Comparison of ENCODE assay signal across 13 cellular contexts in genomic region chr2:178208817-178209216, GRCh38. TPM values are rescaled to one million over a fixed set of nuclear protein-coding genes. Genes with fewer than 3 reads are reported as not detected.
DNase-seq lines count a peak whose midpoint lies in the region; ATAC-seq, FAIRE-seq and TF ChIP-seq lines count a peak whose summit lies in the region.
"Had no signal": no experiment of that assay in that cellular context is flagged by ENCODE, and none has a peak within 500 bp of the region (broad histone marks: within the 10 kb centered on the region; RNA-seq: fewer than 3 reads in every experiment).

No MANE protein-coding gene starts in this region.

- no peaks in the 10 kb centered on the region for H3K9me3 ChIP-seq in K562 (replicated peaks; ENCODE audit: control insufficient read depth, insufficient read depth, low read depth, low read length)
- H3K9me3 ChIP-seq in liver (ENCODE audit: control insufficient read depth in 4 of 4, low read length in 3 of 4): no peaks in the 10 kb centered on the region

- no peaks in the 10 kb centered on the region; the same call in 2 of the 3 replicates for H3K79me2 ChIP-seq in K562 (ENCODE audit: control insufficient read depth, insufficient read depth, low read length)

- H3K4me3 Mint-ChIP-seq in HFFc6: no peak overlapping the region
- H3K4me3 Mint-ChIP-seq: brain had no signal

- no peak overlapping the region for H2AFZ ChIP-seq in K562 (ENCODE audit: low read depth, low read length)

- no peaks in the 10 kb centered on the region for H3K36me3 ChIP-seq in K562 (ENCODE audit: control insufficient read depth, insufficient read depth, low read length)
- H3K36me3 ChIP-seq in liver (ENCODE audit: control insufficient read depth in 4 of 4, insufficient read depth in 3 of 4, low read depth in 1 of 4, low read length in 3 of 4): no peaks in the 10 kb centered on the region

- no peaks in the 10 kb centered on the region for H3K9me3 Mint-ChIP-seq in HFFc6
- H3K9me3 Mint-ChIP-seq: brain had no signal

- H3K4me1 ChIP-seq in K562 (replicated peaks in 1 of 2; ENCODE audit: control insufficient read depth in 2 of 2, insufficient read depth in 2 of 2, low read length in 2 of 2) (peaks cover 3 to 12% of the 10 kb centered on the region in 2 experiments; a peak in 3 of 5 replicates), liver (ENCODE audit: control insufficient read depth in 4 of 4, insufficient read depth in 4 of 4, low read length in 3 of 4) (no peaks in the 10 kb centered on the region)
- H3K4me1 ChIP-seq: Caco-2 had no signal

- POLR2A ChIA-PET in K562 (lab: Yijun Ruan, JAX): no interaction called here

- no peak overlapping the region for H3K27ac Mint-ChIP-seq in HFFc6

- CTCF ChIA-PET in K562 (lab: Yijun Ruan, JAX; ENCODE audit: low intra/inter-chr PET ratio): interaction anchor here (0.7 to 1.2 kb wide), 4 partner anchors 77 to 226 kb away, joined by 3 to 8 read pairs (median 3); no protein-coding TSS in a partner anchor

- peaks cover 1% of the 10 kb centered on the region; the same call in 1 of the 2 replicates for H3K27me3 Mint-ChIP-seq in HFFc6 (ENCODE audit: insufficient read depth)

- no peak for TF ChIP-seq POLR2A in K562 (conservative IDR thresholded peaks at IDR 0.05)

- BruUV-seq in K562 (replicated peaks; lab: Mats Ljungman, UMichigan): no TSS peak

- no peaks in the 10 kb centered on the region for H3K9me1 ChIP-seq in K562 (ENCODE audit: control insufficient read depth, insufficient read depth, low read length)

- in situ Hi-C loops in K562 (cut with MboI): no loop called here
- in situ Hi-C loops in KBM-7 (cut with MboI; ENCODE audit: low pct_unique_long_range_greater_than_20kb, low sequenced_read_pairs): no loop called here

- ATAC-seq in K562: no peak

- TF ChIP-seq RAD21 in K562 (CRISPR knock-in tag; conservative IDR thresholded peaks at IDR 0.05 in 1 of 2, IDR thresholded peaks at IDR 0.05 in 1 of 2) (peak in 1 of 2 experiments; percentile 60; a peak in 3 of 4 replicates), liver (IDR thresholded peaks at IDR 0.05) (peak; percentile 73 to 74)

- intact Hi-C loops in K562 (cut with micrococcal nuclease): loop anchor here (2.0 to 5.0 kb wide), 3 partner anchors 76 to 227 kb away; partner anchors contain the start of gene RBM45

- no peaks in the 10 kb centered on the region for H4K20me1 ChIP-seq in K562 (replicated peaks; ENCODE audit: control insufficient read depth, insufficient read depth, low read length)

- DNase-seq in AG09319 (ENCODE audit: extremely low read depth, low read depth): no peak
- DNase-seq in HFFc6: no peak
- DNase-seq in K562 (ENCODE audit: extremely low read depth in 1 of 4, low spot score in 3 of 4): peak in 1 of 4 experiments; percentile 26
- DNase-seq in NOMO-1 (lab: John Stamatoyannopoulos, UW; ENCODE audit: unreplicated experiment in 2 of 2): no peak
- no peak for DNase-seq in caudate nucleus (lab: John Stamatoyannopoulos, UW)
- no peak for DNase-seq in KBM-7
- DNase-seq in stimulated activated CD4-positive, alpha-beta T cell treated with anti-CD3 and anti-CD28 coated beads, Interleukin-4, amount 100 ng/mL, for 4 hours: no peak
- DNase-seq: activated CD4-positive, CD25-positive, alpha-beta regulatory T cell; activated T-cell treated with anti-CD3 and anti-CD28 coated beads, Interleukin-2, amount 50 U/mL, for 1 hour; Caco-2 had no signal

- peaks cover 46% of the 10 kb centered on the region for H3K4me1 Mint-ChIP-seq in HFFc6 (ENCODE audit: low read depth)

- H3K9ac ChIP-seq in K562 (ENCODE audit: insufficient read depth in 1 of 2, low read depth in 2 of 2, low read length in 2 of 2) (no peak overlapping the region), liver (ENCODE audit: low read depth in 1 of 2, low read length in 2 of 2) (no peak overlapping the region)

- H3K4me2 ChIP-seq in K562 (ENCODE audit: insufficient read depth, low read length): no peak overlapping the region

- TF ChIP-seq EP300 in K562 (IDR thresholded peaks at IDR 0.05; ENCODE audit: low read length): no peak

- TF ChIP-seq CTCF in AG09319 (IDR thresholded peaks at IDR 0.05; ENCODE audit: low read depth, low read length): peak; percentile 25
- peak; percentile 76 for TF ChIP-seq CTCF in HFFc6 (IDR thresholded peaks at IDR 0.05)
- TF ChIP-seq CTCF in K562 (IDR thresholded peaks at IDR 0.05 in 2 of 3, conservative IDR thresholded peaks at IDR 0.05 in 1 of 3; ENCODE audit: insufficient read depth in 2 of 3, low read depth in 1 of 3, low read length in 3 of 3): peak in 2 of 3 experiments; percentile 43 to 59; a peak in 4 of 6 replicates
- TF ChIP-seq CTCF in liver (IDR thresholded peaks at IDR 0.05; ENCODE audit: low read depth, low read length, missing input control): peak; percentile 35

- FAIRE-seq in K562 (lab: Jason Lieb, UNC): peak; percentile 26

- H3K4me3 ChIP-seq in K562 (no peak overlapping the region), liver (ENCODE audit: low read depth in 1 of 3, low read length in 3 of 3) (no peak overlapping the region)

- H3K27ac ChIP-seq in K562 (ENCODE audit: extremely low read depth, low read depth, low read length): no peak overlapping the region
- no peak overlapping the region for H3K27ac ChIP-seq in liver (ENCODE audit: low read depth in 1 of 2, low read length in 2 of 2)
- H3K27ac ChIP-seq in caudate nucleus (ENCODE audit: low read depth, low read length): no peak overlapping the region
- H3K27ac ChIP-seq: HL-60 had no signal

- 15% methylated on average over 3 of the region's 3 CpGs for WGBS in K562 (ENCODE audit: insufficient coverage, low coverage, missing lambda C conversion rate)
- 92% methylated on average over 3 of the region's 3 CpGs for WGBS in liver

- H3K27me3 ChIP-seq in K562 (ENCODE audit: control insufficient read depth in 2 of 2, insufficient read depth in 2 of 2, low read length in 2 of 2) (no peaks in the 10 kb centered on the region; a peak in 1 of 5 replicates), liver (ENCODE audit: control insufficient read depth in 4 of 4, insufficient read depth in 4 of 4, low read length in 3 of 4) (no peaks in the 10 kb centered on the region)

- H3K36me3 Mint-ChIP-seq in HFFc6 (ENCODE audit: low read depth): peaks cover 4% of the 10 kb centered on the region; the same call in 1 of the 2 replicates

TF ChIP-seq in K562, 482 proteins besides CTCF, POLR2A, EP300 and RAD21:
- TF ChIP-seq KLF13 (tag; IDR thresholded peaks at IDR 0.05; ENCODE audit: borderline replicate concordance, low read depth) (no peak), EHMT2 (IDR thresholded peaks at IDR 0.05) (peak; percentile 85), ZNF121 (CRISPR knock-in tag; conservative IDR thresholded peaks at IDR 0.05) (no peak)

TF ChIP-seq in liver, 16 proteins besides CTCF, POLR2A, EP300 and RAD21:
- TF ChIP-seq TAF1 (conservative IDR thresholded peaks at IDR 0.05) (no peak), EGR1 (IDR thresholded peaks at IDR 0.05; ENCODE audit: low read depth in 2 of 2) (no peak), FOXA1 (IDR thresholded peaks at IDR 0.05) (no peak), FOXA2 (IDR thresholded peaks at IDR 0.05) (no peak), GABPA (IDR thresholded peaks at IDR 0.05 in 1 of 2, conservative IDR thresholded peaks at IDR 0.05 in 1 of 2) (no peak), HNF4G (IDR thresholded peaks at IDR 0.05) (no peak), NR2F2 (IDR thresholded peaks at IDR 0.05) (no peak), JUND (IDR thresholded peaks at IDR 0.05) (no peak), RXRA (IDR thresholded peaks at IDR 0.05) (no peak)
- TF ChIP-seq, protein P1, sequence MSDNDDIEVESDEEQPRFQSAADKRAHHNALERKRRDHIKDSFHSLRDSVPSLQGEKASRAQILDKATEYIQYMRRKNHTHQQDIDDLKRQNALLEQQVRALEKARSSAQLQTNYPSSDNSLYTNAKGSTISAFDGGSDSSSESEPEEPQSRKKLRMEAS (IDR thresholded peaks at IDR 0.05): no peak
- TF ChIP-seq, protein P2, sequence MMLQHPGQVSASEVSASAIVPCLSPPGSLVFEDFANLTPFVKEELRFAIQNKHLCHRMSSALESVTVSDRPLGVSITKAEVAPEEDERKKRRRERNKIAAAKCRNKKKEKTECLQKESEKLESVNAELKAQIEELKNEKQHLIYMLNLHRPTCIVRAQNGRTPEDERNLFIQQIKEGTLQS (IDR thresholded peaks at IDR 0.05): no peak

RNA-seq across cellular contexts. Expression of gene OSBPL6, which starts 14.5 kb away (rescaled TPM):
- total RNA-seq in HFFc6 (2021; fragmentation: NEBNext Ultra II Directional; extraction: Animal tissue kit (Norgen Biotek cat#: 25700)): 1 to 10 TPM; 2.4 to 7.5 (median 3.3) TPM
- total RNA-seq in K562 (2011; cell fraction: chromatin; rRNA removed; ENCODE audit: low replicate concordance): 14.3 and 23.6 TPM in 2 replicates
- total RNA-seq in K562 (2011; cell fraction: nucleolus; rRNA removed): 5.0 and 7.1 TPM in 2 replicates
- 6.3 and 9.2 TPM in 2 replicates for total RNA-seq in K562 (2011; cell fraction: nucleoplasm; rRNA removed)
- 5.7 and 6.7 TPM in 2 replicates for total RNA-seq in K562 (2014; rRNA removed)
- total RNA-seq in K562 (2014; rRNA removed; fragmentation: Illumina TruSeq; extraction: Trizol): 9.3 and 10.2 TPM in 2 replicates
- 5.9 and 6.0 TPM in 2 replicates for total RNA-seq in K562 (2015; rRNA removed; fragmentation: Illumina TruSeq; extraction: Trizol)
- 12.6 TPM in 2 replicates for total RNA-seq in K562 (2021)
- polyA plus RNA-seq in K562 (2011; rRNA removed): 12.7 and 23.4 TPM in 2 replicates
- polyA plus RNA-seq in K562 (2011; cell fraction: cytosol; rRNA removed): 9.5 and 16.3 TPM in 2 replicates
- polyA plus RNA-seq in K562 (2011; cell fraction: nucleus; rRNA removed): 14.7 and 21.3 TPM in 2 replicates
- 7.3 and 8.4 TPM in 2 replicates for polyA plus RNA-seq in K562 (2012)
- polyA plus RNA-seq in K562 (2014; fragmentation: Illumina TruSeq; extraction: Trizol): 11.1 and 12.0 TPM in 2 replicates
- 1 to 10 TPM; 3.4 to 3.8 TPM for polyA plus RNA-seq in K562 (2014; fragmentation: Nextera tagmentation; extraction: Ambion mirVana)
- polyA plus RNA-seq in K562 (2014; rRNA removed): 9.3 and 9.5 TPM in 2 replicates
- 16.7 and 29.6 TPM in 2 replicates for polyA minus RNA-seq in K562 (2011; rRNA and poly(A)+ RNA removed)
- polyA minus RNA-seq in K562 (2011; cell fraction: cytosol; rRNA and poly(A)+ RNA removed): 9.8 and 13.0 TPM in 2 replicates
- polyA minus RNA-seq in K562 (2011; cell fraction: nucleus; rRNA and poly(A)+ RNA removed): 9.3 and 20.9 TPM in 2 replicates
- 1 to 10 TPM; 2.3 to 3.3 TPM for total RNA-seq in liver
- polyA plus RNA-seq in liver: 1 to 10 TPM; 1.3 to 2.0 TPM

Comparison
In these comparisons a context has a peak if more than half of its experiments do, and no peak if none do; other contexts are left out.
1. CTCF ChIP-seq: peak in every context shown above with its lines; median percentile 76 in HFFc6; 51 in K562; 35 in liver; 25 in AG09319.